ENCODE assay signal across 10 cellular contexts in genomic region chr15:62895139-62895866, GRCh38.
A peak's percentile ranks its signal among the peaks of the same experiment; 100 is the strongest.
DNase-seq lines count a peak whose midpoint lies in the region; ATAC-seq, FAIRE-seq and TF ChIP-seq lines count a peak whose summit lies in the region.
"Had no signal": no experiment of that assay in that cellular context is flagged by ENCODE, and none has a peak within 500 bp of the region (broad histone marks: within the 10 kb centered on the region; RNA-seq: fewer than 3 reads in every experiment).

No MANE protein-coding gene starts in this region.

- no peak overlapping the region for H2AK5ac ChIP-seq in mesendoderm (ENCODE audit: low read length)

- no peak overlapping the region for H3K23ac ChIP-seq in mesendoderm (ENCODE audit: low read length)

- H3K9ac ChIP-seq in HUES48 (ENCODE audit: low read depth, low read length) (no peak overlapping the region), mesendoderm (ENCODE audit: low read length) (no peak overlapping the region), kidney (ENCODE audit: low read length in 2 of 2) (no peak overlapping the region)

- no peak overlapping the region for H3K18ac ChIP-seq in mesendoderm (ENCODE audit: low read length)

- no peak overlapping the region; the same call in 1 of the 2 replicates for H3K4me3 ChIP-seq in HUES48 (ENCODE audit: low read depth, low read length)
- no peak overlapping the region for H3K4me3 ChIP-seq in bronchial epithelial cell (ENCODE audit: low read depth, low read length)
- no peak overlapping the region for H3K4me3 ChIP-seq in mesendoderm (ENCODE audit: low read length)
- H3K4me3 ChIP-seq in kidney (ENCODE audit: low read length in 2 of 2): no peak overlapping the region

- H3K27me3 ChIP-seq in HUES48 (ENCODE audit: control insufficient read depth, insufficient read depth, low read length) (no peaks in the 10 kb centered on the region), bronchial epithelial cell (ENCODE audit: control insufficient read depth, insufficient read depth, low read length) (no peaks in the 10 kb centered on the region), mesendoderm (ENCODE audit: insufficient read depth, low read length, poor library complexity) (no peaks in the 10 kb centered on the region)

- ATAC-seq in GM21717 (IDR thresholded peaks at IDR 0.05; ENCODE audit: unreplicated experiment) (no peak), GM21447 (IDR thresholded peaks at IDR 0.05; ENCODE audit: unreplicated experiment) (no peak), HG03045 (IDR thresholded peaks at IDR 0.05; ENCODE audit: unreplicated experiment) (no peak)
- ATAC-seq: T-helper 17 cell had no signal

- H3K4me2 ChIP-seq in mesendoderm (ENCODE audit: low read length): no peak overlapping the region

- H4K5ac ChIP-seq in mesendoderm (ENCODE audit: low read length): no peak overlapping the region

- DNase-seq in A172 (ENCODE audit: low spot score) (peak; percentile 76), bronchial epithelial cell (ENCODE audit: low read depth) (peak; percentile 68), mesendoderm (no peak), kidney (no peak)
- DNase-seq: T-helper 17 cell had no signal

- intact Hi-C loops in kidney (cut with DNase I): no loop called here

- H3K4me1 ChIP-seq in HUES48 (ENCODE audit: control insufficient read depth, insufficient read depth, low read length) (peaks cover 34% of the 10 kb centered on the region), mesendoderm (ENCODE audit: control insufficient read depth, low read depth, low read length) (peaks cover 3% of the 10 kb centered on the region), kidney (ENCODE audit: control insufficient read depth in 1 of 2, insufficient read depth in 1 of 2, low read depth in 1 of 2, low read length in 2 of 2) (peaks cover 3 to 10% of the 10 kb centered on the region in 2 donors)

- FAIRE-seq in bronchial epithelial cell (lab: Jason Lieb, UNC) (no peak), kidney (lab: Jason Lieb, UNC) (no peak)
- FAIRE-seq: GM12891 had no signal

- H3K79me2 ChIP-seq in mesendoderm (ENCODE audit: control insufficient read depth, insufficient read depth, low read length): no peaks in the 10 kb centered on the region

- no peak overlapping the region for H2BK5ac ChIP-seq in mesendoderm (ENCODE audit: low read length)

- H3K27ac ChIP-seq in HUES48 (ENCODE audit: low read depth, low read length): peak overlapping the region; percentile 91
- no peak overlapping the region for H3K27ac ChIP-seq in mesendoderm (ENCODE audit: low read depth, low read length)
- H3K27ac ChIP-seq in kidney (ENCODE audit: low read depth in 2 of 2, low read length in 2 of 2): peak overlapping the region in 1 of 2 donors; percentile 30

- H3K9me3 ChIP-seq in HUES48 (ENCODE audit: control insufficient read depth, insufficient read depth, low read length): no peaks in the 10 kb centered on the region
- H3K9me3 ChIP-seq in kidney (ENCODE audit: control insufficient read depth in 1 of 2, low read length in 2 of 2): no peaks in the 10 kb centered on the region

- H3K56ac ChIP-seq in mesendoderm (ENCODE audit: low read length): no peak overlapping the region

- no peaks in the 10 kb centered on the region for H3K36me3 ChIP-seq in HUES48 (ENCODE audit: control insufficient read depth, insufficient read depth, low read length)
- H3K36me3 ChIP-seq in bronchial epithelial cell (ENCODE audit: control insufficient read depth, insufficient read depth, low read length): no peaks in the 10 kb centered on the region
- no peaks in the 10 kb centered on the region for H3K36me3 ChIP-seq in mesendoderm (ENCODE audit: control insufficient read depth, insufficient read depth, low read length)
- no peaks in the 10 kb centered on the region for H3K36me3 ChIP-seq in kidney (ENCODE audit: control insufficient read depth in 1 of 2, insufficient read depth in 2 of 2, low read length in 2 of 2)

- H4K8ac ChIP-seq in mesendoderm (ENCODE audit: low read depth, low read length): no peak overlapping the region

- H2BK120ac ChIP-seq in mesendoderm (ENCODE audit: low read depth, low read length): peak overlapping the region; percentile 19

- no peak for TF ChIP-seq CTCF in bronchial epithelial cell (IDR thresholded peaks at IDR 0.05; ENCODE audit: insufficient read depth, low read length, severe bottlenecking)
- TF ChIP-seq CTCF in kidney (IDR thresholded peaks at IDR 0.05; ENCODE audit: borderline replicate concordance, extremely low read depth, insufficient read depth): no peak

- no CpG with 5 or more reads among the region's 6 CpGs for WGBS in mesendoderm (ENCODE audit: extremely low coverage, insufficient coverage, low lambda C conversion rate)

- H3K4ac ChIP-seq in mesendoderm (ENCODE audit: low read depth, low read length): no peak overlapping the region

- H2BK15ac ChIP-seq in mesendoderm (replicated peaks; ENCODE audit: low read depth): no peak overlapping the region

- no peaks in the 10 kb centered on the region for H3K79me1 ChIP-seq in mesendoderm (ENCODE audit: low read length)

Comparison
In these comparisons a context has a peak if more than half of its experiments do, and no peak if none do; other contexts are left out.
1. DNase-seq: peak in A172 (single experiment) and bronchial epithelial cell (single experiment); none in mesendoderm (single experiment) and kidney (single experiment).